Comparison of ENCODE assay signal across 22 cellular contexts in the genomic region with DNA sequence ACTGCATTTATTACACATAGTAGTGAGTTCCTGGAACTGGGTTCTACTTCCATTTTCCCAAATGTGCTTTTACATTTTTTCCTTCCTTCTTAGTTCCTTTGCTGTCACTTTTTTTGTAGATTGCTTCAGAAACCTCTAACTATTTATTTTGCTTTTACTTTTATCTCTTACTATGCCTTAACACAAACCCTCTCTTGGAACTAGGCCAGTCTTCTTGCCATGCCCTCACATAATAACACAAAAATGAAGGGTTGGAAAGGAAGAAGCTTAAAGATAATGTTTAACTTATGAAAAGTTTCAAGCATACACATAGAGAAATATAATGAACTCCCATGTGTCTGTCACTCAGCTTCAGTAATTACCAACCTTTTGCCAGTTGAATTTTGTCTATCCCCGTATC. TPM values are rescaled to one million over a fixed set of nuclear protein-coding genes. Genes with fewer than 3 reads are reported as not detected.
DNase-seq lines count a peak whose midpoint lies in the region; FAIRE-seq and TF ChIP-seq lines count a peak whose summit lies in the region.
"Had no signal": no experiment of that assay in that cellular context is flagged by ENCODE, and none has a peak within 500 bp of the region (broad histone marks: within the 10 kb centered on the region; RNA-seq: fewer than 3 reads in every experiment).

No MANE protein-coding gene starts in this region.

- H3K36me3 ChIP-seq in fibroblast of lung (ENCODE audit: control insufficient read depth, insufficient read depth, low read length) = no peaks in the 10 kb centered on the region
- peaks cover 4% of the 10 kb centered on the region for H3K36me3 ChIP-seq in osteoblast (ENCODE audit: insufficient read depth, low read length)
- H3K36me3 ChIP-seq: heart left ventricle, SJSA1, suprapubic skin had no signal

- H3K4me3 ChIP-seq in fibroblast of lung (replicated peaks in 1 of 4; ENCODE audit: control extremely low read depth in 1 of 4, insufficient read depth in 1 of 4, low read depth in 3 of 4, low read length in 4 of 4) (no peak overlapping the region), osteoblast (ENCODE audit: insufficient read depth, low read length) (no peak overlapping the region)
- H3K4me3 ChIP-seq: BLaER1 treated with 17β-estradiol and CSF1 and Interleukin-3, amounts not matched to agents 10 nM and 100 nM; GM12878; heart left ventricle; SJSA1; suprapubic skin had no signal

- H4K20me1 ChIP-seq in fibroblast of lung (ENCODE audit: control insufficient read depth, extremely low read depth, insufficient read depth, low read length) (no peaks in the 10 kb centered on the region), osteoblast (ENCODE audit: insufficient read depth, low read length) (peaks cover 64% of the 10 kb centered on the region)

- peaks cover 4% of the 10 kb centered on the region for H3K9me3 Mint-ChIP-seq in T-helper 2 cell treated with Interferon-gamma antibody and Interleukin-4, amounts not matched to agents 5 μg/mL and 100 μg/mL, for 36 hours
- peaks cover 15% of the 10 kb centered on the region for H3K9me3 Mint-ChIP-seq in type B pancreatic cell
- H3K9me3 Mint-ChIP-seq: immature natural killer cell had no signal

- H3K27me3 ChIP-seq in fibroblast of lung (ENCODE audit: control insufficient read depth, insufficient read depth, low read length) = no peaks in the 10 kb centered on the region
- H3K27me3 ChIP-seq in osteoblast (ENCODE audit: insufficient read depth, low read length) = no peaks in the 10 kb centered on the region
- H3K27me3 ChIP-seq: BLaER1 treated with 17β-estradiol and CSF1 and Interleukin-3, amounts not matched to agents 10 nM and 100 nM; heart left ventricle; SJSA1; suprapubic skin had no signal

- no peaks in the 10 kb centered on the region for H3K9me3 ChIP-seq in fibroblast of lung (ENCODE audit: control insufficient read depth, insufficient read depth, low read depth, low read length)
- no peaks in the 10 kb centered on the region for H3K9me3 ChIP-seq in osteoblast (ENCODE audit: low read depth, low read length)
- H3K9me3 ChIP-seq: heart left ventricle, SJSA1, suprapubic skin had no signal

- peaks cover 30% of the 10 kb centered on the region for H3K36me3 Mint-ChIP-seq in T-helper 2 cell treated with Interferon-gamma antibody and Interleukin-4, amounts not matched to agents 5 μg/mL and 100 μg/mL, for 36 hours (ENCODE audit: low read depth)
- peaks cover 26% of the 10 kb centered on the region for H3K36me3 Mint-ChIP-seq in type B pancreatic cell
- H3K36me3 Mint-ChIP-seq: immature natural killer cell had no signal

- H3K4me2 ChIP-seq in fibroblast of lung (ENCODE audit: extremely low read depth, insufficient read depth, low read length) (peak overlapping the region; percentile 16), osteoblast (ENCODE audit: insufficient read depth, low read length) (peak overlapping the region; percentile 1)

- peak overlapping the region; percentile 27 for H3K27ac Mint-ChIP-seq in T-helper 2 cell treated with Interferon-gamma antibody and Interleukin-4, amounts not matched to agents 5 μg/mL and 100 μg/mL, for 36 hours
- no peak overlapping the region for H3K27ac Mint-ChIP-seq in type B pancreatic cell

- H3K79me2 ChIP-seq in fibroblast of lung (ENCODE audit: control insufficient read depth, insufficient read depth, low read length) = peaks cover 95% of the 10 kb centered on the region
- peaks cover 95% of the 10 kb centered on the region for H3K79me2 ChIP-seq in osteoblast (ENCODE audit: insufficient read depth, low read length)

- TF ChIP-seq CTCF in VCaP (conservative IDR thresholded peaks at IDR 0.05) (no peak), fibroblast of lung (conservative IDR thresholded peaks at IDR 0.05 in 1 of 2, IDR thresholded peaks at IDR 0.05 in 1 of 2; ENCODE audit: low read depth in 1 of 2, low read length in 2 of 2) (no peak), osteoblast (IDR thresholded peaks at IDR 0.05; ENCODE audit: extremely low read depth, low read depth, low read length) (no peak), type B pancreatic cell (conservative IDR thresholded peaks at IDR 0.05) (no peak)

- H3K4me3 Mint-ChIP-seq in T-helper 2 cell treated with Interferon-gamma antibody and Interleukin-4, amounts not matched to agents 5 μg/mL and 100 μg/mL, for 36 hours = no peak overlapping the region
- no peak overlapping the region for H3K4me3 Mint-ChIP-seq in type B pancreatic cell
- H3K4me3 Mint-ChIP-seq: immature natural killer cell had no signal

- FAIRE-seq in frontal cortex (lab: Jason Lieb, UNC) = no peak
- FAIRE-seq: GM12878 had no signal

- no peak for DNase-seq in T-helper 2 cell treated with Interferon-gamma antibody and Interleukin-4, amounts not matched to agents 5 μg/mL and 100 μg/mL, for 36 hours (ENCODE audit: low spot score)
- DNase-seq in T-helper 2 cell (no peak), fibroblast of lung (ENCODE audit: low read depth in 2 of 2) (peak in 1 of 2 donors; percentile 55), osteoblast (ENCODE audit: insufficient read length, low spot score, missing footprints) (no peak), frontal cortex (ENCODE audit: low spot score in 2 of 2) (no peak), NCI-H2227 treated with DMSO at 0.1 percent for 48 hours (lab: John Stamatoyannopoulos, UW) (no peak), type B pancreatic cell (ENCODE audit: extremely low spot score, unreplicated experiment) (no peak)
- DNase-seq: activated CD4-positive, CD25-positive, alpha-beta regulatory T cell treated with anti-CD3 and anti-CD28 coated beads, Interleukin-2, amount 50 U/mL, for 72 hours; DMS 273 treated with DMSO at 0.1 percent for 48 hours; GF-D8; heart left ventricle; immature natural killer cell; NCI-H1048; NCI-H2081 treated with DMSO at 0.1 percent for 48 hours; NCI-H526; stimulated activated CD4-positive, alpha-beta T cell treated with anti-CD3 and anti-CD28 coated beads, Interleukin-4, amount 100 ng/mL, for 24 hours had no signal

- peaks cover 15% of the 10 kb centered on the region for H3K4me1 ChIP-seq in fibroblast of lung (ENCODE audit: control insufficient read depth, extremely low read depth, insufficient read depth, low read length)
- H3K4me1 ChIP-seq in osteoblast (ENCODE audit: insufficient read depth, low read length) = peaks cover 60% of the 10 kb centered on the region

- H3K9ac ChIP-seq in fibroblast of lung (ENCODE audit: insufficient read depth, low read length) = no peak overlapping the region
- H3K9ac ChIP-seq: BLaER1 treated with 17β-estradiol and CSF1 and Interleukin-3, amounts not matched to agents 10 nM and 100 nM; KMS-11 had no signal

- H3K27me3 Mint-ChIP-seq in T-helper 2 cell treated with Interferon-gamma antibody and Interleukin-4, amounts not matched to agents 5 μg/mL and 100 μg/mL, for 36 hours (ENCODE audit: low read depth) = no peaks in the 10 kb centered on the region
- no peaks in the 10 kb centered on the region for H3K27me3 Mint-ChIP-seq in type B pancreatic cell

- H2AFZ ChIP-seq in fibroblast of lung (ENCODE audit: low read length) = no peak overlapping the region
- H2AFZ ChIP-seq in osteoblast (ENCODE audit: low read length) = no peak overlapping the region

- H3K27ac ChIP-seq in VCaP (peak overlapping the region; percentile 15), fibroblast of lung (ENCODE audit: insufficient read depth, low read length) (no peak overlapping the region), osteoblast (ENCODE audit: low read depth, low read length) (peak overlapping the region; percentile 0)
- H3K27ac ChIP-seq: BLaER1 treated with 17β-estradiol and CSF1 and Interleukin-3, amounts not matched to agents 10 nM and 100 nM; heart left ventricle; KMS-11; SJSA1; suprapubic skin had no signal

- peaks cover 58% of the 10 kb centered on the region for H3K4me1 Mint-ChIP-seq in T-helper 2 cell treated with Interferon-gamma antibody and Interleukin-4, amounts not matched to agents 5 μg/mL and 100 μg/mL, for 36 hours (ENCODE audit: low read depth)
- H3K4me1 Mint-ChIP-seq in type B pancreatic cell (ENCODE audit: unreplicated experiment) = peaks cover 59% of the 10 kb centered on the region

RNA-seq across cellular contexts. Expression of a gene that starts 27.1 kb away (rescaled TPM):
- total RNA-seq in fibroblast of lung (27.0 and 35.3 TPM in 2 replicates), osteoblast (9.4 and 10.5 TPM in 2 replicates), frontal cortex (26.5 TPM), type B pancreatic cell (ENCODE audit: low replicate concordance) (72.5 and 84.6 TPM in 2 replicates)
- 18.4 and 36.0 TPM in 2 replicates for polyA plus RNA-seq in fibroblast of lung
- 59.0 and 106 TPM in 2 replicates for polyA plus RNA-seq in fibroblast of lung (2012)
- 7.2 and 9.9 TPM in 2 replicates for polyA minus RNA-seq in fibroblast of lung (ENCODE audit: low replicate concordance)
